Comparison of ENCODE assay signal across 11 cellular contexts in genomic region chr7:84188811-84189405, GRCh38. TPM values are rescaled to one million over a fixed set of nuclear protein-coding genes. Genes with fewer than 3 reads are reported as not detected.
DNase-seq lines count a peak whose midpoint lies in the region; ATAC-seq and TF ChIP-seq lines count a peak whose summit lies in the region.
"Had no signal": no experiment of that assay in that cellular context is flagged by ENCODE, and none has a peak within 500 bp of the region (broad histone marks: within the 10 kb centered on the region; RNA-seq: fewer than 3 reads in every experiment).

No MANE protein-coding gene starts in this region.

- H3K27ac Mint-ChIP-seq in effector memory CD8-positive, alpha-beta T cell: no peak overlapping the region
- H3K27ac Mint-ChIP-seq: CD8-positive, alpha-beta memory T cell had no signal

- peak overlapping the region; percentile 74 for H3K4me2 ChIP-seq in smooth muscle cell

- H3K4me3 ChIP-seq in esophagus muscularis mucosa: peak overlapping the region in 1 of 4 donors; percentile 63
- no peak overlapping the region for H3K4me3 ChIP-seq in smooth muscle cell
- no peak overlapping the region for H3K4me3 ChIP-seq in vagina

- no peaks in the 10 kb centered on the region for H3K27me3 Mint-ChIP-seq in effector memory CD8-positive, alpha-beta T cell
- H3K27me3 Mint-ChIP-seq: CD8-positive, alpha-beta memory T cell had no signal

- no peak for TF ChIP-seq EP300 in esophagus muscularis mucosa (IDR thresholded peaks at IDR 0.05)

- peaks cover 6 to 9% of the 10 kb centered on the region in 2 donors for H3K9me3 Mint-ChIP-seq in effector memory CD8-positive, alpha-beta T cell

- TF ChIP-seq CTCF in esophagus muscularis mucosa (IDR thresholded peaks at IDR 0.05): peak; percentile 37 to 50 (median 42)
- peak; percentile 20 for TF ChIP-seq CTCF in smooth muscle cell (IDR thresholded peaks at IDR 0.05; ENCODE audit: borderline replicate concordance, insufficient read depth, poor library complexity, severe bottlenecking)
- TF ChIP-seq CTCF in vagina (IDR thresholded peaks at IDR 0.05): no peak

- no peak overlapping the region for H3K9ac ChIP-seq in smooth muscle cell (ENCODE audit: low read depth)

- no peaks in the 10 kb centered on the region for H3K36me3 Mint-ChIP-seq in effector memory CD8-positive, alpha-beta T cell (ENCODE audit: insufficient read depth)
- H3K36me3 Mint-ChIP-seq: CD8-positive, alpha-beta memory T cell had no signal

- DNase-seq in NCI-H82 (lab: John Stamatoyannopoulos, UW) (peak; percentile 33), NCI-H82 treated with DMSO at 0.1 percent for 48 hours (lab: John Stamatoyannopoulos, UW; ENCODE audit: unreplicated experiment) (no peak), NCI-H526 treated with DMSO at 0.1 percent for 48 hours (lab: John Stamatoyannopoulos, UW) (peak; percentile 77), esophagus muscularis mucosa (ENCODE audit: extremely low spot score) (no peak), smooth muscle cell (lab: John Stamatoyannopoulos, UW; ENCODE audit: unreplicated experiment) (no peak), vagina (ENCODE audit: extremely low spot score in 2 of 2) (no peak)
- no peak for DNase-seq in effector memory CD8-positive, alpha-beta T cell
- DNase-seq: activated CD8-positive, alpha-beta memory T cell treated with anti-CD3 and anti-CD28 coated beads, Interleukin-2, amount 50 U/mL, for 4 hours; CD8-positive, alpha-beta memory T cell; stimulated activated CD4-positive, alpha-beta T cell treated with anti-CD3 and anti-CD28 coated beads, Interleukin-1b, Interleukin-23, amount 100 ng/mL, for 48 hours had no signal

- no peak for TF ChIP-seq POLR2A in esophagus muscularis mucosa (IDR thresholded peaks at IDR 0.05; ENCODE audit: low read depth)
- TF ChIP-seq POLR2A in vagina (IDR thresholded peaks at IDR 0.05): no peak

- no peaks in the 10 kb centered on the region for H4K20me1 ChIP-seq in smooth muscle cell (ENCODE audit: low read depth)

- H3K4me1 ChIP-seq in esophagus muscularis mucosa (peaks cover 0 to 59% (median 44%) of the 10 kb centered on the region in 4 donors), smooth muscle cell (ENCODE audit: low read depth) (peaks cover 59% of the 10 kb centered on the region), vagina (no peaks in the 10 kb centered on the region)

- H3K9me3 ChIP-seq in esophagus muscularis mucosa: no peaks in the 10 kb centered on the region
- no peaks in the 10 kb centered on the region for H3K9me3 ChIP-seq in smooth muscle cell (replicated peaks; ENCODE audit: low read depth)
- no peaks in the 10 kb centered on the region for H3K9me3 ChIP-seq in vagina

- peaks cover 34% of the 10 kb centered on the region for H3K79me2 ChIP-seq in smooth muscle cell (ENCODE audit: low read depth)

- peak overlapping the region; percentile 38 for H2AFZ ChIP-seq in smooth muscle cell (ENCODE audit: low read depth)

- no peak for ATAC-seq in GM21381 (IDR thresholded peaks at IDR 0.05; ENCODE audit: unreplicated experiment)
- ATAC-seq in effector memory CD8-positive, alpha-beta T cell (replicated peaks): no peak

- H3K27me3 ChIP-seq in esophagus muscularis mucosa (no peaks in the 10 kb centered on the region), smooth muscle cell (ENCODE audit: low read depth) (no peaks in the 10 kb centered on the region), vagina (no peaks in the 10 kb centered on the region)

- H3K4me1 Mint-ChIP-seq in effector memory CD8-positive, alpha-beta T cell (ENCODE audit: low read depth in 2 of 2): no peaks in the 10 kb centered on the region
- H3K4me1 Mint-ChIP-seq: CD8-positive, alpha-beta memory T cell had no signal

- H3F3A ChIP-seq in smooth muscle cell (ENCODE audit: low read depth): peaks cover 10% of the 10 kb centered on the region

- intact Hi-C loops in esophagus muscularis mucosa (cut with DNase I): no loop called here
- intact Hi-C loops in vagina (cut with DNase I): no loop called here

- H3K27ac ChIP-seq in esophagus muscularis mucosa (replicated peaks in 1 of 4) (peak overlapping the region in 1 of 4 donors; percentile 35), smooth muscle cell (ENCODE audit: low read depth) (peak overlapping the region; percentile 82), vagina (no peak overlapping the region)

- H3K36me3 ChIP-seq in esophagus muscularis mucosa: no peaks in the 10 kb centered on the region
- no peaks in the 10 kb centered on the region for H3K36me3 ChIP-seq in smooth muscle cell (ENCODE audit: low read depth)
- no peaks in the 10 kb centered on the region for H3K36me3 ChIP-seq in vagina

- no peak overlapping the region for H3K4me3 Mint-ChIP-seq in effector memory CD8-positive, alpha-beta T cell
- H3K4me3 Mint-ChIP-seq: CD8-positive, alpha-beta memory T cell had no signal

RNA-seq across cellular contexts. Expression of gene SEMA3A, which starts 5.7 kb away (rescaled TPM):
- total RNA-seq in esophagus muscularis mucosa (10 to 100 TPM; 27.8 to 39.0 (median 34.5) TPM), smooth muscle cell (31.3 and 34.6 TPM in 2 replicates), vagina (3.4 TPM)
- 8.3 and 12.0 TPM in 2 replicates for polyA plus RNA-seq in smooth muscle cell
- total RNA-seq: CD8-positive, alpha-beta memory T cell had no signal
- polyA plus RNA-seq: CD8-positive, alpha-beta memory T cell had no signal

Comparison
In these comparisons a context has a peak if more than half of its experiments do, and no peak if none do; other contexts are left out.
1. DNase-seq: peak in NCI-H82 (single experiment) and NCI-H526 treated with DMSO at 0.1 percent for 48 hours (single experiment); none in NCI-H82 treated with DMSO at 0.1 percent for 48 hours (single experiment), esophagus muscularis mucosa (single experiment), smooth muscle cell (single experiment), vagina (0 of 2) and effector memory CD8-positive, alpha-beta T cell (0 of 3).
2. CTCF ChIP-seq: peak in esophagus muscularis mucosa (3 of 3) and smooth muscle cell (single experiment); none in vagina (0 of 3).